2 cellular contexts compared by ENCODE assay signal in genomic region chr12:71299541-71300376, GRCh38.
A peak's percentile ranks its signal among the peaks of the same experiment; 100 is the strongest.
TF ChIP-seq lines count a peak whose summit lies in the region.

No MANE protein-coding gene starts in this region.

TF ChIP-seq in SK-N-SH treated with all-trans-retinoic acid at 6 μM for 48 hours, 23 proteins besides CTCF, POLR2A, EP300 and RAD21:
- TF ChIP-seq, protein P1, sequence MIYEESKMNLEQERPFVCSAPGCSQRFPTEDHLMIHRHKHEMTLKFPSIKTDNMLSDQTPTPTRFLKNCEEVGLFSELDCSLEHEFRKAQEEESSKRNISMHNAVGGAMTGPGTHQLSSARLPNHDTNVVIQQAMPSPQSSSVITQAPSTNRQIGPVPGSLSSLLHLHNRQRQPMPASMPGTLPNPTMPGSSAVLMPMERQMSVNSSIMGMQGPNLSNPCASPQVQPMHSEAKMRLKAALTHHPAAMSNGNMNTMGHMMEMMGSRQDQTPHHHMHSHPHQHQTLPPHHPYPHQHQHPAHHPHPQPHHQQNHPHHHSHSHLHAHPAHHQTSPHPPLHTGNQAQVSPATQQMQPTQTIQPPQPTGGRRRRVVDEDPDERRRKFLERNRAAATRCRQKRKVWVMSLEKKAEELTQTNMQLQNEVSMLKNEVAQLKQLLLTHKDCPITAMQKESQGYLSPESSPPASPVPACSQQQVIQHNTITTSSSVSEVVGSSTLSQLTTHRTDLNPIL (CRISPR knock-in tag; IDR thresholded peaks at IDR 0.05; ENCODE audit: low read depth), result 0 out of 2 replicates have a peak, but pooled peaks have one; percentile 7
- TF ChIP-seq RARB (CRISPR knock-in tag; IDR thresholded peaks at IDR 0.05), result no peak
- peak; percentile 15; the same call in 1 of the 2 replicates for TF ChIP-seq ISL1 (CRISPR knock-in tag; IDR thresholded peaks at IDR 0.05)
- no peak for TF ChIP-seq ESRRG (CRISPR knock-in tag; IDR thresholded peaks at IDR 0.05)
- TF ChIP-seq TCF4 (CRISPR knock-in tag; IDR thresholded peaks at IDR 0.05; ENCODE audit: borderline replicate concordance), result no peak
- no peak for TF ChIP-seq POU6F1 (CRISPR knock-in tag; IDR thresholded peaks at IDR 0.05; ENCODE audit: borderline replicate concordance, low read depth)
TF ChIP-seq in SK-N-SH treated with all-trans-retinoic acid at 6 μM for 48 hours: peak in this region for 2.

TF ChIP-seq in SK-N-SH, 30 proteins besides CTCF, POLR2A, EP300 and RAD21 (continued from another document):
- TF ChIP-seq, protein P2, sequence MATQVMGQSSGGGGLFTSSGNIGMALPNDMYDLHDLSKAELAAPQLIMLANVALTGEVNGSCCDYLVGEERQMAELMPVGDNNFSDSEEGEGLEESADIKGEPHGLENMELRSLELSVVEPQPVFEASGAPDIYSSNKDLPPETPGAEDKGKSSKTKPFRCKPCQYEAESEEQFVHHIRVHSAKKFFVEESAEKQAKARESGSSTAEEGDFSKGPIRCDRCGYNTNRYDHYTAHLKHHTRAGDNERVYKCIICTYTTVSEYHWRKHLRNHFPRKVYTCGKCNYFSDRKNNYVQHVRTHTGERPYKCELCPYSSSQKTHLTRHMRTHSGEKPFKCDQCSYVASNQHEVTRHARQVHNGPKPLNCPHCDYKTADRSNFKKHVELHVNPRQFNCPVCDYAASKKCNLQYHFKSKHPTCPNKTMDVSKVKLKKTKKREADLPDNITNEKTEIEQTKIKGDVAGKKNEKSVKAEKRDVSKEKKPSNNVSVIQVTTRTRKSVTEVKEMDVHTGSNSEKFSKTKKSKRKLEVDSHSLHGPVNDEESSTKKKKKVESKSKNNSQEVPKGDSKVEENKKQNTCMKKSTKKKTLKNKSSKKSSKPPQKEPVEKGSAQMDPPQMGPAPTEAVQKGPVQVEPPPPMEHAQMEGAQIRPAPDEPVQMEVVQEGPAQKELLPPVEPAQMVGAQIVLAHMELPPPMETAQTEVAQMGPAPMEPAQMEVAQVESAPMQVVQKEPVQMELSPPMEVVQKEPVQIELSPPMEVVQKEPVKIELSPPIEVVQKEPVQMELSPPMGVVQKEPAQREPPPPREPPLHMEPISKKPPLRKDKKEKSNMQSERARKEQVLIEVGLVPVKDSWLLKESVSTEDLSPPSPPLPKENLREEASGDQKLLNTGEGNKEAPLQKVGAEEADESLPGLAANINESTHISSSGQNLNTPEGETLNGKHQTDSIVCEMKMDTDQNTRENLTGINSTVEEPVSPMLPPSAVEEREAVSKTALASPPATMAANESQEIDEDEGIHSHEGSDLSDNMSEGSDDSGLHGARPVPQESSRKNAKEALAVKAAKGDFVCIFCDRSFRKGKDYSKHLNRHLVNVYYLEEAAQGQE (IDR thresholded peaks at IDR 0.05; ENCODE audit: low read depth, low read length), result no peak
- TF ChIP-seq EZH2phosphoT487 (IDR thresholded peaks at IDR 0.05; ENCODE audit: borderline replicate concordance, low read depth), result no peak
- no peak for TF ChIP-seq SMC3 (IDR thresholded peaks at IDR 0.05; ENCODE audit: low read depth, low read length)
- TF ChIP-seq TAF1 (IDR thresholded peaks at IDR 0.05; ENCODE audit: borderline replicate concordance, low read depth, low read length), result no peak
- TF ChIP-seq GATA2 (CRISPR knock-in tag; IDR thresholded peaks at IDR 0.05), result no peak
- no peak for TF ChIP-seq JUND (IDR thresholded peaks at IDR 0.05)
- no peak for TF ChIP-seq TCF12 (IDR thresholded peaks at IDR 0.05)
- no peak for TF ChIP-seq FOXJ3 (CRISPR knock-in tag; IDR thresholded peaks at IDR 0.05)
- no peak for TF ChIP-seq CHD2 (IDR thresholded peaks at IDR 0.05; ENCODE audit: low read length, partially characterized antibody)
- no peak for TF ChIP-seq FOXM1 (IDR thresholded peaks at IDR 0.05; ENCODE audit: low read depth)
- no peak for TF ChIP-seq NRF1 (IDR thresholded peaks at IDR 0.05; ENCODE audit: low read depth, low read length)
- no peak for TF ChIP-seq RCOR1 (IDR thresholded peaks at IDR 0.05; ENCODE audit: low read length)
- TF ChIP-seq ELF1 (IDR thresholded peaks at IDR 0.05), result no peak
- TF ChIP-seq MXI1 (IDR thresholded peaks at IDR 0.05; ENCODE audit: low read depth, low read length), result no peak
- TF ChIP-seq, protein P3, sequence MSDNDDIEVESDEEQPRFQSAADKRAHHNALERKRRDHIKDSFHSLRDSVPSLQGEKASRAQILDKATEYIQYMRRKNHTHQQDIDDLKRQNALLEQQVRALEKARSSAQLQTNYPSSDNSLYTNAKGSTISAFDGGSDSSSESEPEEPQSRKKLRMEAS (IDR thresholded peaks at IDR 0.05; ENCODE audit: low read depth), result no peak
- TF ChIP-seq YY1 (IDR thresholded peaks at IDR 0.05; ENCODE audit: low read depth), result no peak
- no peak for TF ChIP-seq TEAD4 (IDR thresholded peaks at IDR 0.05; ENCODE audit: borderline replicate concordance, insufficient read depth)
